ENCODE assay signal across 23 cellular contexts in genomic region chr11:97463891-97464290, GRCh38.
DNase-seq lines count a peak whose midpoint lies in the region; ATAC-seq, FAIRE-seq and TF ChIP-seq lines count a peak whose summit lies in the region.
"Had no signal": no experiment of that assay in that cellular context is flagged by ENCODE, and none has a peak within 500 bp of the region (broad histone marks: within the 10 kb centered on the region; RNA-seq: fewer than 3 reads in every experiment).

No MANE protein-coding gene starts in this region.

- no peak overlapping the region for H3T11ph ChIP-seq in H9 (ENCODE audit: low read length)

- H2BK12ac ChIP-seq in H9 (ENCODE audit: insufficient read length, low read depth, low read length), result no peak overlapping the region

- H3K27me3 Mint-ChIP-seq in H9 (ENCODE audit: low read depth), result no peaks in the 10 kb centered on the region; the same call in 1 of the 2 replicates
- H3K27me3 Mint-ChIP-seq: B cell; CD4-positive, CD25-positive, alpha-beta regulatory T cell had no signal

- H4K91ac ChIP-seq in H9 (ENCODE audit: insufficient read length, low read depth, low read length), result no peak overlapping the region

- no peak for TF ChIP-seq EP300 in K562 (IDR thresholded peaks at IDR 0.05; ENCODE audit: low read length)

- H3K18ac ChIP-seq in H9 (ENCODE audit: insufficient read length, low read depth, low read length), result no peak overlapping the region

- H2BK20ac ChIP-seq in H9 (ENCODE audit: low read depth, low read length, poor library complexity, severe bottlenecking), result no peak overlapping the region

- no peaks in the 10 kb centered on the region for H3K79me1 ChIP-seq in H9 (ENCODE audit: insufficient read depth, low read depth, low read length, poor library complexity, severe bottlenecking)

- no peak overlapping the region for H2BK5ac ChIP-seq in H9 (ENCODE audit: insufficient read length, low read length)

- H3K4me3 ChIP-seq in K562 (no peak overlapping the region), kidney (ENCODE audit: low read length in 2 of 2) (no peak overlapping the region)
- H3K4me3 ChIP-seq: BLaER1, GM12878, GM23248 had no signal

- H3K27ac ChIP-seq in K562 (ENCODE audit: extremely low read depth, low read depth, low read length), result no peak overlapping the region
- H3K27ac ChIP-seq in kidney (ENCODE audit: low read depth in 2 of 2, low read length in 2 of 2), result no peak overlapping the region
- H3K27ac ChIP-seq in H9 (ENCODE audit: insufficient read length, low read depth, low read length), result no peak overlapping the region
- H3K27ac ChIP-seq: 22Rv1, BLaER1, C4-2B, GM23248 had no signal

- H3K9me3 ChIP-seq in K562 (replicated peaks; ENCODE audit: control insufficient read depth, insufficient read depth, low read depth, low read length) (no peaks in the 10 kb centered on the region; the same call in 1 of the 2 replicates), kidney (ENCODE audit: control insufficient read depth in 1 of 2, low read length in 2 of 2) (peaks cover 0 to 3% of the 10 kb centered on the region in 2 donors), H9 (ENCODE audit: control insufficient read depth, low read depth, low read length) (no peaks in the 10 kb centered on the region)
- H3K9me3 ChIP-seq: Caco-2 had no signal

- H2AFZ ChIP-seq in K562 (ENCODE audit: low read depth, low read length) (no peak overlapping the region), H9 (ENCODE audit: low read length) (no peak overlapping the region)
- H2AFZ ChIP-seq: GM23248 had no signal

- H3K14ac ChIP-seq in H9 (ENCODE audit: insufficient read depth, low read length), result no peak overlapping the region

- POLR2A ChIA-PET in K562 (lab: Yijun Ruan, JAX), result no interaction called here

- WGBS in K562 (ENCODE audit: insufficient coverage, low coverage, missing lambda C conversion rate), result 0% methylated on average over 1 of the region's 1 CpG
- WGBS in H9 (ENCODE audit: extremely low coverage, insufficient read length, low lambda C conversion rate), result no CpG with 5 or more reads among the region's 1 CpG

- ATAC-seq in K562 (no peak), HG02642 (IDR thresholded peaks at IDR 0.05; ENCODE audit: poor library complexity, unreplicated experiment) (no peak)
- ATAC-seq: CD8-positive, alpha-beta T cell; GM12878 had no signal

- H3K4ac ChIP-seq in H9 (ENCODE audit: low read depth, low read length), result no peak overlapping the region

- H2AK5ac ChIP-seq in H9 (ENCODE audit: insufficient read length, low read length), result no peak overlapping the region

- H2BK15ac ChIP-seq in H9 (ENCODE audit: low read depth, low read length), result no peak overlapping the region

- no peak overlapping the region for H4K8ac ChIP-seq in H9 (replicated peaks; ENCODE audit: insufficient read length, low read depth, low read length)

- no peak overlapping the region for H4K5ac ChIP-seq in H9 (ENCODE audit: insufficient read length, low read depth, low read length)

- DNase-seq in DMS 273 (lab: John Stamatoyannopoulos, UW; ENCODE audit: unreplicated experiment) (peak; percentile 1), DMS 273 treated with DMSO at 0.1 percent for 48 hours (lab: John Stamatoyannopoulos, UW) (no peak), K562 (ENCODE audit: extremely low read depth in 1 of 4, low spot score in 3 of 4) (peak in 1 of 4 experiments; percentile 4), kidney (peak; percentile 19), H9 (no peak), NCI-H524 treated with DMSO at 0.1 percent for 48 hours (lab: John Stamatoyannopoulos, UW) (no peak)
- DNase-seq: Caco-2; CD8-positive, alpha-beta T cell; DMS79; EL; GDM1; GM23248; HCEC 1CT had no signal

- H3K79me2 ChIP-seq in K562 (ENCODE audit: control insufficient read depth, insufficient read depth, low read length) (no peaks in the 10 kb centered on the region), H9 (ENCODE audit: insufficient read depth, low read length) (no peaks in the 10 kb centered on the region)

- H2BK120ac ChIP-seq in H9 (ENCODE audit: low read depth, low read length, poor library complexity, severe bottlenecking), result no peak overlapping the region

- H3K4me2 ChIP-seq in K562 (ENCODE audit: insufficient read depth, low read length) (no peak overlapping the region), H9 (ENCODE audit: insufficient read depth, insufficient read length, low read length) (no peak overlapping the region)
- H3K4me2 ChIP-seq: BLaER1 had no signal

- H3K9ac ChIP-seq in K562 (ENCODE audit: insufficient read depth in 1 of 2, low read depth in 2 of 2, low read length in 2 of 2) (no peak overlapping the region), kidney (ENCODE audit: low read length in 2 of 2) (no peak overlapping the region), H9 (ENCODE audit: extremely low read depth, insufficient read length, low read length) (no peak overlapping the region)
- H3K9ac ChIP-seq: BLaER1, GM23248 had no signal

- H3K23ac ChIP-seq in H9 (ENCODE audit: insufficient read length, low read depth, low read length), result no peak overlapping the region

- peaks cover 5 to 24% (median 15%) of the 10 kb centered on the region in 3 experiments; a peak in 6 of 7 replicates for H3K36me3 Mint-ChIP-seq in H9 (ENCODE audit: insufficient read depth in 1 of 3, low read depth in 3 of 3)
- H3K36me3 Mint-ChIP-seq: CD8-positive, alpha-beta T cell had no signal

- H3K56ac ChIP-seq in H9 (ENCODE audit: insufficient read length, low read depth, low read length), result no peak overlapping the region

- H3K4me3 Mint-ChIP-seq in H9, result no peak overlapping the region
- H3K4me3 Mint-ChIP-seq: B cell; CD4-positive, CD25-positive, alpha-beta regulatory T cell; CD8-positive, alpha-beta T cell had no signal

- intact Hi-C loops in K562 (cut with micrococcal nuclease), result no loop called here
- intact Hi-C loops in kidney (cut with DNase I), result no loop called here

- no TSS peak for BruUV-seq in K562 (replicated peaks; lab: Mats Ljungman, UMichigan)

- no peak overlapping the region for H3K27ac Mint-ChIP-seq in H9
- H3K27ac Mint-ChIP-seq: B cell; CD4-positive, CD25-positive, alpha-beta regulatory T cell; CD8-positive, alpha-beta T cell had no signal

- H3K23me2 ChIP-seq in H9 (ENCODE audit: insufficient read length, low read depth, low read length, poor library complexity, severe bottlenecking), result no peaks in the 10 kb centered on the region

- CTCF ChIA-PET in K562 (lab: Yijun Ruan, JAX; ENCODE audit: low intra/inter-chr PET ratio), result no interaction called here

- no peaks in the 10 kb centered on the region; a peak in 1 of 5 replicates for H3K4me1 ChIP-seq in K562 (replicated peaks in 1 of 2; ENCODE audit: control insufficient read depth in 2 of 2, insufficient read depth in 2 of 2, low read length in 2 of 2)
- H3K4me1 ChIP-seq in kidney (ENCODE audit: control insufficient read depth in 1 of 2, insufficient read depth in 1 of 2, low read depth in 1 of 2, low read length in 2 of 2), result no peaks in the 10 kb centered on the region
- H3K4me1 ChIP-seq in H9 (ENCODE audit: insufficient read depth, low read length), result no peaks in the 10 kb centered on the region
- H3K4me1 ChIP-seq: BLaER1, Caco-2 had no signal

- in situ Hi-C loops in K562 (cut with MboI), result no loop called here

- no peaks in the 10 kb centered on the region for H3K4me1 Mint-ChIP-seq in H9
- H3K4me1 Mint-ChIP-seq: B cell; CD4-positive, CD25-positive, alpha-beta regulatory T cell had no signal

- TF ChIP-seq POLR2A in K562 (conservative IDR thresholded peaks at IDR 0.05), result no peak

- peaks cover 28 to 31% of the 10 kb centered on the region in 2 experiments for H3K9me3 Mint-ChIP-seq in H9

- FAIRE-seq in K562 (lab: Jason Lieb, UNC) (no peak), kidney (lab: Jason Lieb, UNC) (no peak)
- FAIRE-seq: A204.1, GM12878, GM19239, H54 had no signal

- H3K9me1 ChIP-seq in K562 (ENCODE audit: control insufficient read depth, insufficient read depth, low read length), result no peaks in the 10 kb centered on the region

- H4K20me1 ChIP-seq in K562 (replicated peaks; ENCODE audit: control insufficient read depth, insufficient read depth, low read length) (no peaks in the 10 kb centered on the region), H9 (ENCODE audit: control insufficient read depth, insufficient read depth, insufficient read length) (no peaks in the 10 kb centered on the region)
- H4K20me1 ChIP-seq: BLaER1 had no signal

- no peaks in the 10 kb centered on the region for H3K36me3 ChIP-seq in K562 (ENCODE audit: control insufficient read depth, insufficient read depth, low read length)
- no peaks in the 10 kb centered on the region for H3K36me3 ChIP-seq in kidney (ENCODE audit: control insufficient read depth in 1 of 2, insufficient read depth in 2 of 2, low read length in 2 of 2)
- H3K36me3 ChIP-seq: BLaER1 had no signal

- TF ChIP-seq RAD21 in K562 (CRISPR knock-in tag; conservative IDR thresholded peaks at IDR 0.05 in 1 of 2, IDR thresholded peaks at IDR 0.05 in 1 of 2), result no peak

- no peak for TF ChIP-seq CTCF in K562 (IDR thresholded peaks at IDR 0.05 in 2 of 3, conservative IDR thresholded peaks at IDR 0.05 in 1 of 3; ENCODE audit: insufficient read depth in 2 of 3, low read depth in 1 of 3, low read length in 3 of 3)
- no peak for TF ChIP-seq CTCF in kidney (IDR thresholded peaks at IDR 0.05; ENCODE audit: borderline replicate concordance, extremely low read depth, insufficient read depth)
- TF ChIP-seq CTCF in H9 (conservative IDR thresholded peaks at IDR 0.05), result no peak

- H3K27me3 ChIP-seq in K562 (ENCODE audit: control insufficient read depth in 2 of 2, insufficient read depth in 2 of 2, low read length in 2 of 2) (no peaks in the 10 kb centered on the region), H9 (ENCODE audit: insufficient read depth, low read length) (no peaks in the 10 kb centered on the region)
- H3K27me3 ChIP-seq: BLaER1 had no signal

TF ChIP-seq in K562, 482 proteins besides CTCF, POLR2A, EP300 and RAD21 (continues in another document):
- TF ChIP-seq BACH1 (tag; IDR thresholded peaks at IDR 0.05) (no peak), PATZ1 (CRISPR knock-in tag; IDR thresholded peaks at IDR 0.05; ENCODE audit: borderline replicate concordance) (no peak), SAFB2 (IDR thresholded peaks at IDR 0.05; ENCODE audit: borderline replicate concordance, low read depth, low read length, severe bottlenecking) (no peak), ZNF133 (CRISPR knock-in tag; IDR thresholded peaks at IDR 0.05) (no peak), TCF3 (CRISPR knock-in tag; IDR thresholded peaks at IDR 0.05) (no peak)

Comparison
In these comparisons a context has a peak if more than half of its experiments do, and no peak if none do; other contexts are left out.
1. DNase-seq: peak in DMS 273 (single experiment) and kidney (single experiment); none in DMS 273 treated with DMSO at 0.1 percent for 48 hours (single experiment), H9 (single experiment) and NCI-H524 treated with DMSO at 0.1 percent for 48 hours (single experiment).